1 cellular context compared by ENCODE assay signal in the genomic region with DNA sequence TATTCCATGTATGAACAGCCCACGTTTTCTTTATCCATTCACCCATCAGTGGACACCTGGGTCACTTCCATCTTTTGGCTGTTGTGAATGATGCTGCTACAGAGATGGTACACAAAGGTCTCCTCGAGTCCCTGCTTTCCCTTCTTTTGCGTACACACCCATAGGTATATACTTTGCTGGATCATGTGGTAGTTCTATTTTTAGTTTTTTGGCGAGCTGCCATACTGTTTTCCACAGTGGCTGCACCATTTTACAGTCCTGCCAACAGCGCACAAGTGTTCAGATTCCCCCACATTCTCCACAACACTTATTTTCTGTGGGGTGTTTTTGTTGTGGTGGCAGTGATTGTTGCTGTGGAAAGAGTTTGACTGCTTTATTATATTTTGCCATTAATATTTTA.
TF ChIP-seq lines count a peak whose summit lies in the region.

No MANE protein-coding gene starts in this region.

TF ChIP-seq in GM12878, 131 proteins besides CTCF, POLR2A, EP300 and RAD21:
- TF ChIP-seq POLR2AphosphoS5 (IDR thresholded peaks at IDR 0.05; ENCODE audit: low read length): no peak
- no peak for TF ChIP-seq NR2F1 (conservative IDR thresholded peaks at IDR 0.05)
- TF ChIP-seq BMI1 (IDR thresholded peaks at IDR 0.05; ENCODE audit: borderline replicate concordance): no peak
- no peak for TF ChIP-seq HDAC6 (IDR thresholded peaks at IDR 0.05; ENCODE audit: unreplicated experiment)
- no peak for TF ChIP-seq HSF1 (IDR thresholded peaks at IDR 0.05; ENCODE audit: low read depth, low read length)
- TF ChIP-seq ZNF622 (IDR thresholded peaks at IDR 0.05): no peak
- TF ChIP-seq, protein P1, sequence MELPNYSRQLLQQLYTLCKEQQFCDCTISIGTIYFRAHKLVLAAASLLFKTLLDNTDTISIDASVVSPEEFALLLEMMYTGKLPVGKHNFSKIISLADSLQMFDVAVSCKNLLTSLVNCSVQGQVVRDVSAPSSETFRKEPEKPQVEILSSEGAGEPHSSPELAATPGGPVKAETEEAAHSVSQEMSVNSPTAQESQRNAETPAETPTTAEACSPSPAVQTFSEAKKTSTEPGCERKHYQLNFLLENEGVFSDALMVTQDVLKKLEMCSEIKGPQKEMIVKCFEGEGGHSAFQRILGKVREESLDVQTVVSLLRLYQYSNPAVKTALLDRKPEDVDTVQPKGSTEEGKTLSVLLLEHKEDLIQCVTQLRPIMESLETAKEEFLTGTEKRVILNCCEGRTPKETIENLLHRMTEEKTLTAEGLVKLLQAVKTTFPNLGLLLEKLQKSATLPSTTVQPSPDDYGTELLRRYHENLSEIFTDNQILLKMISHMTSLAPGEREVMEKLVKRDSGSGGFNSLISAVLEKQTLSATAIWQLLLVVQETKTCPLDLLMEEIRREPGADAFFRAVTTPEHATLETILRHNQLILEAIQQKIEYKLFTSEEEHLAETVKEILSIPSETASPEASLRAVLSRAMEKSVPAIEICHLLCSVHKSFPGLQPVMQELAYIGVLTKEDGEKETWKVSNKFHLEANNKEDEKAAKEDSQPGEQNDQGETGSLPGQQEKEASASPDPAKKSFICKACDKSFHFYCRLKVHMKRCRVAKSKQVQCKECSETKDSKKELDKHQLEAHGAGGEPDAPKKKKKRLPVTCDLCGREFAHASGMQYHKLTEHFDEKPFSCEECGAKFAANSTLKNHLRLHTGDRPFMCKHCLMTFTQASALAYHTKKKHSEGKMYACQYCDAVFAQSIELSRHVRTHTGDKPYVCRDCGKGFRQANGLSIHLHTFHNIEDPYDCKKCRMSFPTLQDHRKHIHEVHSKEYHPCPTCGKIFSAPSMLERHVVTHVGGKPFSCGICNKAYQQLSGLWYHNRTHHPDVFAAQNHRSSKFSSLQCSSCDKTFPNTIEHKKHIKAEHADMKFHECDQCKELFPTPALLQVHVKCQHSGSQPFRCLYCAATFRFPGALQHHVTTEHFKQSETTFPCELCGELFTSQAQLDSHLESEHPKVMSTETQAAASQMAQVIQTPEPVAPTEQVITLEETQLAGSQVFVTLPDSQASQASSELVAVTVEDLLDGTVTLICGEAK (IDR thresholded peaks at IDR 0.05; ENCODE audit: borderline replicate concordance): no peak
- TF ChIP-seq ATF7 (IDR thresholded peaks at IDR 0.05; ENCODE audit: low read depth): no peak
- TF ChIP-seq, protein P2, sequence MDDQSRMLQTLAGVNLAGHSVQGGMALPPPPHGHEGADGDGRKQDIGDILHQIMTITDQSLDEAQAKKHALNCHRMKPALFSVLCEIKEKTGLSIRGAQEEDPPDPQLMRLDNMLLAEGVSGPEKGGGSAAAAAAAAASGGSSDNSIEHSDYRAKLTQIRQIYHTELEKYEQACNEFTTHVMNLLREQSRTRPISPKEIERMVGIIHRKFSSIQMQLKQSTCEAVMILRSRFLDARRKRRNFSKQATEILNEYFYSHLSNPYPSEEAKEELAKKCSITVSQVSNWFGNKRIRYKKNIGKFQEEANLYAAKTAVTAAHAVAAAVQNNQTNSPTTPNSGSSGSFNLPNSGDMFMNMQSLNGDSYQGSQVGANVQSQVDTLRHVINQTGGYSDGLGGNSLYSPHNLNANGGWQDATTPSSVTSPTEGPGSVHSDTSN (IDR thresholded peaks at IDR 0.05; ENCODE audit: insufficient replicate concordance, low read depth, low read length): no peak
- no peak for TF ChIP-seq SPI1 (IDR thresholded peaks at IDR 0.05; ENCODE audit: borderline replicate concordance, insufficient read depth, low read depth, low read length)
- no peak for TF ChIP-seq IKZF1 (conservative IDR thresholded peaks at IDR 0.05)
- no peak for TF ChIP-seq MEF2B (IDR thresholded peaks at IDR 0.05; ENCODE audit: partially characterized antibody, poor library complexity, severe bottlenecking)
TF ChIP-seq in GM12878: peak in this region for 0.
